Comparison of ENCODE assay signal across 11 cellular contexts in the genomic region with DNA sequence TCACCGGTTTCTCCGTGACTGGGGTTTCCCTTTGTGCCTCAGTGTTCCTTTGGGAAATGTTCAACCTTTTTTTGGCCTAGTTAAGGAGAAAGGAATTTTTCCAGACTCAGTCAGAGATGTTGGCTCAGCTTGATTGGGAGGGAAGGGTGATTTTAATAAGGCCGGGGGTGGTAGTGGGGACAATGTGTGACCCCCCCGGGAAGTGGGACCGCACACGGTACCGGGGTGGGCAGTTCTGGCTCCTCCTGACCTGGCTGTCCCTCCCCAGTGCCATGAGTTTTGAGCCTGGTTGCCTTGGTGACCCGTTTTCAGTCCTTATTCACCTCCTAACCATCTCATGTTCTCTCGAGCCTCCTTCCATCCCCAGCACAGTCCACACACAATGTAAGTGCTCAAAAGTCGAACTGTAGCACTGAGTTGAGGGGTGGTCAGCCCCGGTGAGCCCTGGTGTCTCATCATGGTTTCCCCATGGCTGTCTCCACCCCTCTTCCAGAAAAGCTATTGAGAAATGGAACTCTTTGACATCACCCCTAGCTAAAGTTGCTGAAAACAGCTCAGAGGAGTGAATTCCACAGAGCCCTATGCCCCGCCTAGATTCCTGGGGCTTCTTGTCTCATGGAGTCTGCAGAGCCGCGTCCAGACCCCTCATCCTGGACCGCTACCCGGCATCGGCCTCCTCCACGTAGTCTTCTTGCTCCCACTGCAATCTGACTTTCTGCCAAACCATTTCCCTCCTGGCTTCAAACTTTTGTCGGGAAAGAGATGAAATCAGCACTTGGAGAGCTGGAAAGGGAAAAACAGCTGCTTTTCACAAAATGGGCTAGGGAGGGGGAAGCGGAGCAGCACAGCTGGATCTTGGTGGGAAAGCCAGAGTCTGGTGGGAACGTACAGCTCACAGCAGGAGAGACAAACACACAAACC.
DNase-seq lines count a peak whose midpoint lies in the region; ATAC-seq and TF ChIP-seq lines count a peak whose summit lies in the region.
"Had no signal": no experiment of that assay in that cellular context is flagged by ENCODE, and none has a peak within 500 bp of the region (broad histone marks: within the 10 kb centered on the region; RNA-seq: fewer than 3 reads in every experiment).

No MANE protein-coding gene starts in this region.

- no peaks in the 10 kb centered on the region for H3K27me3 Mint-ChIP-seq in activated T-cell treated with anti-CD3 and anti-CD28 coated beads, Interleukin-2, amount 50 U/mL, for 24 hours
- H3K27me3 Mint-ChIP-seq: IgD-negative memory B cell had no signal

- no peaks in the 10 kb centered on the region for H3K36me3 Mint-ChIP-seq in activated T-cell treated with anti-CD3 and anti-CD28 coated beads, Interleukin-2, amount 50 U/mL, for 24 hours (ENCODE audit: low read depth)
- H3K36me3 Mint-ChIP-seq: CD4-positive, CD25-positive, alpha-beta regulatory T cell had no signal

- H3K27me3 ChIP-seq in left ventricle myocardium inferior (ENCODE audit: low read depth) (no peaks in the 10 kb centered on the region), prostate gland (replicated peaks; ENCODE audit: insufficient read depth) (no peaks in the 10 kb centered on the region), H7 (ENCODE audit: control insufficient read depth, insufficient read depth, low read length) (no peaks in the 10 kb centered on the region)

- in situ Hi-C loops in ACHN (cut with HindIII; ENCODE audit: low pct_ligation_motif_present, low pct_unique_long_range_greater_than_20kb, low sequenced_read_pairs) = no loop called here

- no peaks in the 10 kb centered on the region for H3K9me3 ChIP-seq in left ventricle myocardium inferior (replicated peaks)
- H3K9me3 ChIP-seq in prostate gland = no peaks in the 10 kb centered on the region

- TF ChIP-seq POLR2A in prostate gland (IDR thresholded peaks at IDR 0.05) = no peak

- WGBS in prostate gland = 65% methylated on average over 21 of the region's 21 CpGs

- no peaks in the 10 kb centered on the region for H3K9me3 Mint-ChIP-seq in activated T-cell treated with anti-CD3 and anti-CD28 coated beads, Interleukin-2, amount 50 U/mL, for 24 hours

- TF ChIP-seq CTCF in AG09309 (IDR thresholded peaks at IDR 0.05; ENCODE audit: control insufficient read depth, insufficient read depth, low read depth, low read length, missing control alignments) = no peak
- no peak for TF ChIP-seq CTCF in left ventricle myocardium inferior (IDR thresholded peaks at IDR 0.05; ENCODE audit: borderline replicate concordance)
- TF ChIP-seq CTCF in prostate gland (IDR thresholded peaks at IDR 0.05) = no peak

- H3K4me1 Mint-ChIP-seq in activated T-cell treated with anti-CD3 and anti-CD28 coated beads, Interleukin-2, amount 50 U/mL, for 24 hours (ENCODE audit: low read depth) = no peaks in the 10 kb centered on the region
- H3K4me1 Mint-ChIP-seq: IgD-negative memory B cell had no signal

- H3K4me3 Mint-ChIP-seq in activated T-cell treated with anti-CD3 and anti-CD28 coated beads, Interleukin-2, amount 50 U/mL, for 24 hours = no peak overlapping the region
- H3K4me3 Mint-ChIP-seq: CD4-positive, CD25-positive, alpha-beta regulatory T cell; IgD-negative memory B cell had no signal

- no peaks in the 10 kb centered on the region for H3K36me3 ChIP-seq in left ventricle myocardium inferior
- H3K36me3 ChIP-seq in prostate gland = no peaks in the 10 kb centered on the region
- H3K36me3 ChIP-seq in H7 (replicated peaks; ENCODE audit: control insufficient read depth, insufficient read depth, low read length) = no peaks in the 10 kb centered on the region

- DNase-seq in AG09309 (ENCODE audit: low read depth) (peak; percentile 88), amniotic epithelial cell (ENCODE audit: low read depth) (peak; percentile 89), left ventricle myocardium inferior (peak; percentile 87), prostate gland (ENCODE audit: low spot score) (no peak), H7 (no peak), ACHN (no peak)
- DNase-seq in activated T-cell treated with anti-CD3 and anti-CD28 coated beads, Interleukin-2, amount 50 U/mL, for 24 hours = no peak
- DNase-seq: CD4-positive, CD25-positive, alpha-beta regulatory T cell; midbrain had no signal

- H3K4me1 ChIP-seq in left ventricle myocardium inferior (peaks cover 31% of the 10 kb centered on the region), prostate gland (replicated peaks) (no peaks in the 10 kb centered on the region)

- ATAC-seq in HG02588 (IDR thresholded peaks at IDR 0.05; ENCODE audit: unreplicated experiment) = no peak

- H3K4me3 ChIP-seq in AG09309 (ENCODE audit: control insufficient read depth, low read depth, low read length) (peak overlapping the region; percentile 7; the same call in 1 of the 2 replicates), left ventricle myocardium inferior (no peak overlapping the region), prostate gland (no peak overlapping the region), H7 (ENCODE audit: insufficient read depth, low read depth, low read length) (no peak overlapping the region)

- H3K27ac Mint-ChIP-seq in activated T-cell treated with anti-CD3 and anti-CD28 coated beads, Interleukin-2, amount 50 U/mL, for 24 hours = no peak overlapping the region
- H3K27ac Mint-ChIP-seq: CD4-positive, CD25-positive, alpha-beta regulatory T cell had no signal

- peak overlapping the region; percentile 91 for H3K27ac ChIP-seq in left ventricle myocardium inferior (replicated peaks)
- H3K27ac ChIP-seq in prostate gland = peak overlapping the region; percentile 38 to 64

- intact Hi-C loops in left ventricle myocardium inferior (cut with micrococcal nuclease) (no loop called here), prostate gland (cut with DNase I) (no loop called here)

Comparison
In these comparisons a context has a peak if more than half of its experiments do, and no peak if none do; other contexts are left out.
1. DNase-seq: peak in AG09309 (single experiment), amniotic epithelial cell (single experiment) and left ventricle myocardium inferior (single experiment); none in prostate gland (single experiment), activated T-cell treated with anti-CD3 and anti-CD28 coated beads, Interleukin-2, amount 50 U/mL, for 24 hours (single experiment), H7 (single experiment) and ACHN (single experiment).